In genomic region chr1:18923721-18924610, GRCh38 we compare ENCODE assay signal across 8 cellular contexts. TPM values are rescaled to one million over a fixed set of nuclear protein-coding genes. Genes with fewer than 3 reads are reported as not detected.
DNase-seq lines count a peak whose midpoint lies in the region; ATAC-seq and TF ChIP-seq lines count a peak whose summit lies in the region.
"Had no signal": no experiment of that assay in that cellular context is flagged by ENCODE, and none has a peak within 500 bp of the region (broad histone marks: within the 10 kb centered on the region; RNA-seq: fewer than 3 reads in every experiment).

No MANE protein-coding gene starts in this region.

- H3K27ac ChIP-seq in SJCRH30 (0 out of 2 replicates have a peak overlapping the region, but pooled peaks have one; percentile 1), spleen (peak overlapping the region in 7 of 8 donors; percentile 48 to 97 (median 82))

- peaks cover 52% of the 10 kb centered on the region for H3K4me1 ChIP-seq in SJCRH30
- peaks cover 55 to 79% (median 74%) of the 10 kb centered on the region in 6 donors for H3K4me1 ChIP-seq in spleen

- TF ChIP-seq CTCF in HFF-Myc (IDR thresholded peaks at IDR 0.05; ENCODE audit: low read depth, low read length, missing control alignments) (no peak), fibroblast of pulmonary artery (IDR thresholded peaks at IDR 0.05; ENCODE audit: low read length, missing control alignments) (no peak), spleen (IDR thresholded peaks at IDR 0.05 in 8 of 11, conservative IDR thresholded peaks at IDR 0.05 in 3 of 11) (no peak)

- intact Hi-C loops in spleen (cut with DNase I; ENCODE audit: low total_unique reads): no loop called here

- H3K27me3 ChIP-seq in SJCRH30: no peaks in the 10 kb centered on the region
- no peaks in the 10 kb centered on the region for H3K27me3 ChIP-seq in spleen (replicated peaks in 1 of 7)

- no peak for TF ChIP-seq POLR2A in spleen (IDR thresholded peaks at IDR 0.05)

- WGBS in spleen, 5 donors: 14 to 41% (median 17%) methylated on average over 14 to 21 of the region's 21 CpGs

- H3K36me3 ChIP-seq in SJCRH30 (no peaks in the 10 kb centered on the region), spleen (peaks cover 0 to 24% (median 12%) of the 10 kb centered on the region in 6 donors)

- DNase-seq in HFF-Myc (ENCODE audit: extremely low read depth, low read depth) (no peak), SJCRH30 (peak; percentile 77 to 80), fibroblast of pulmonary artery (ENCODE audit: low read depth) (peak; percentile 52), spleen (no peak)
- DNase-seq: mucosa of descending colon had no signal

- H3K4me3 ChIP-seq in HFF-Myc (replicated peaks; ENCODE audit: low read depth, low read length): peak overlapping the region; percentile 11; the same call in 1 of the 2 replicates
- H3K4me3 ChIP-seq in SJCRH30: no peak overlapping the region
- H3K4me3 ChIP-seq in fibroblast of pulmonary artery (replicated peaks; ENCODE audit: low read depth, low read length): no peak overlapping the region
- H3K4me3 ChIP-seq in spleen: peak overlapping the region in 1 of 8 donors; percentile 24
- H3K4me3 ChIP-seq: mucosa of descending colon had no signal

- ATAC-seq in HG02642 (IDR thresholded peaks at IDR 0.05; ENCODE audit: poor library complexity, unreplicated experiment) (no peak), HG02938 (IDR thresholded peaks at IDR 0.05; ENCODE audit: unreplicated experiment) (no peak), HG02870 (IDR thresholded peaks at IDR 0.05; ENCODE audit: unreplicated experiment) (no peak)
- ATAC-seq: mucosa of descending colon had no signal

- no peaks in the 10 kb centered on the region for H3K9me3 ChIP-seq in SJCRH30 (replicated peaks)
- H3K9me3 ChIP-seq in spleen: no peaks in the 10 kb centered on the region
- H3K9me3 ChIP-seq: mucosa of descending colon had no signal

RNA-seq across cellular contexts. Expression of gene ALDH4A1, which starts 21.6 kb away (rescaled TPM):
- total RNA-seq in SJCRH30 (2014; rRNA removed; shearing (Covaris generic)): 7.2 and 7.5 TPM in 2 replicates
- 10 to 100 TPM in 2 of 7 donors, 1 to 10 TPM in 5; 5.1 to 11.2 (median 8.3) TPM for total RNA-seq in spleen
- 1 to 10 TPM; 3.5 to 9.8 (median 4.4) TPM for polyA plus RNA-seq in spleen

RNA-seq across cellular contexts. Expression of gene IFFO2, which starts 32.5 kb away (rescaled TPM):
- 5.9 and 6.2 TPM in 2 replicates for total RNA-seq in SJCRH30 (2014; rRNA removed; shearing (Covaris generic))
- 10 to 100 TPM; 13.6 to 19.7 (median 16.4) TPM for total RNA-seq in spleen
- 1 to 10 TPM; 2.7 to 6.2 (median 2.9) TPM for polyA plus RNA-seq in spleen

Comparison
In these comparisons a context has a peak if more than half of its experiments do, and no peak if none do; other contexts are left out.
1. DNase-seq: peak in SJCRH30 (2 of 2) and fibroblast of pulmonary artery (single experiment); none in HFF-Myc (single experiment) and spleen (single experiment).